ENCODE assay signal across 1 cellular context in the genomic region with DNA sequence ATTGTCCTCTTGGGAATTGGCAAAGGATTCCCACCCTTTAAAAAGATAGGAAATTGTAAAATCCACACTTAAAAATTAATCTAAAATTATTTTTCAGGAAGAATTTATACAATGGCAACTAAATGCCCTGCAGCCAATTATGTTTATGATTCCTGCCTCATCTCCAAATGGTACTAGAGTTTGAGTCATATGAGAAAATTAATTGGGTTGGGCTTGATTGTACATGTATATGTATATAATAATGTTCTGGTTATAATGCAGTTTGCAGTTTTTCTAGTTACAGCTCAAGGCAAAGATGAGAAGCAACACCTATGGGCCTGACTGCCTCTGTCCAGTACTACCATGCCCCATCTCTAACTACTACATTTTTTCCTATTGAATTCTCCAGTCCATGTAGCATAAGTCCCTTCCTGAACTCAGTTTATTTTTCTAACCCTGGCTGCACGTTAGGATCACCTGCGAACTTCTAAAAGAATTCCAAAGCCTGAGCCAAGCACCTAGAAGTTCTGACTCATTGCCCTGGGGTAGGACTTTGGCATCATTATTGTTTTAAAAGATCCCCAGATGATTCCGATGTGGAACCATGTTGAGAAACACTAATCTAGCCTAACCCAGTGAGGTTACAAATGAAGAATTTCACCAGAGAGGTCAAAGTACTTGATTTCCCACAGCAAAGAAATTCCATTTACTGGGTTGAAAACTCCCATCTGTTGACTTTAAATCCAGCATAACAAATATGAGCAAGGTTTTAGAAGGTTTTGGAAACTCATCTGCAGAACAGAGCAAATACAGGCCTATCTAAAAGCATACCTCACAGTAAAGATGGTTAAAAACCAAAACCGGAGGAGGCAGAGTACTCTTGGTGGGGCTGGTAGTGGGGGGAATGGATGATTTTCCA.
TF ChIP-seq lines count a peak whose summit lies in the region.

No MANE protein-coding gene starts in this region.

TF ChIP-seq in HepG2, 621 proteins besides CTCF, POLR2A, EP300 and RAD21 (continues in another document):
- TF ChIP-seq, protein P1, sequence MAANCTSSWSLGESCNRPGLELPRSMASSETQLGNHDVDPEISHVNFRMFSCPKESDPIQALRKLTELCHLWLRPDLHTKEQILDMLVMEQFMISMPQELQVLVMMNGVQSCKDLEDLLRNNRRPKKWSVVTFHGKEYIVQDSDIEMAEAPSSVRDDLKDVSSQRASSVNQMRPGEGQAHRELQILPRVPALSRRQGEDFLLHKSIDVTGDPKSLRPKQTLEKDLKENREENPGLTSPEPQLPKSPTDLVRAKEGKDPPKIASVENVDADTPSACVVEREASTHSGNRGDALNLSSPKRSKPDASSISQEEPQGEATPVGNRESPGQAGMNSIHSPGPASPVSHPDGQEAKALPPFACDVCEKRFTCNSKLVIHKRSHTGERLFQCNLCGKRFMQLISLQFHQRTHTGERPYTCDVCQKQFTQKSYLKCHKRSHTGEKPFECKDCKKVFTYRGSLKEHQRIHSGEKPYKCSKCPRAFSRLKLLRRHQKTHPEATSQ (CRISPR knock-in tag; IDR thresholded peaks at IDR 0.05; ENCODE audit: borderline replicate concordance) = peak; percentile 46; the same call in 1 of the 2 replicates
- TF ChIP-seq, protein P2, sequence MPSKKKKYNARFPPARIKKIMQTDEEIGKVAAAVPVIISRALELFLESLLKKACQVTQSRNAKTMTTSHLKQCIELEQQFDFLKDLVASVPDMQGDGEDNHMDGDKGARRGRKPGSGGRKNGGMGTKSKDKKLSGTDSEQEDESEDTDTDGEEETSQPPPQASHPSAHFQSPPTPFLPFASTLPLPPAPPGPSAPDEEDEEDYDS (CRISPR knock-in tag; IDR thresholded peaks at IDR 0.05) = peak; percentile 25; the same call in 1 of the 2 replicates
- TF ChIP-seq HMG20A (CRISPR knock-in tag; IDR thresholded peaks at IDR 0.05; ENCODE audit: borderline replicate concordance) (peak; percentile 75; the same call in 1 of the 2 replicates), NR1H2 (CRISPR knock-in tag; IDR thresholded peaks at IDR 0.05; ENCODE audit: borderline replicate concordance, low read depth) (no peak), PHF5A (CRISPR knock-in tag; IDR thresholded peaks at IDR 0.05; ENCODE audit: low read depth, unreplicated experiment) (no peak), MAFK (conservative IDR thresholded peaks at IDR 0.05 in 1 of 2, IDR thresholded peaks at IDR 0.05 in 1 of 2; ENCODE audit: low read length in 2 of 2) (peak in 1 of 2 experiments; percentile 31; a peak in 1 of 4 replicates), LCORL (IDR thresholded peaks at IDR 0.05) (peak; percentile 83), LCORL (CRISPR knock-in tag; IDR thresholded peaks at IDR 0.05) (peak; percentile 89), KLF6 (CRISPR knock-in tag; IDR thresholded peaks at IDR 0.05) (0 out of 2 replicates have a peak, but pooled peaks have one; percentile 38), SOX6 (IDR thresholded peaks at IDR 0.05) (no peak), SOX6 (CRISPR knock-in tag; IDR thresholded peaks at IDR 0.05) (peak; percentile 94), NR2F6 (IDR thresholded peaks at IDR 0.05) (peak; percentile 91), NR2F6 (CRISPR knock-in tag; IDR thresholded peaks at IDR 0.05) (peak; percentile 75), NCOA2 (CRISPR knock-in tag; IDR thresholded peaks at IDR 0.05) (peak; percentile 85), ZNF816 (CRISPR knock-in tag; IDR thresholded peaks at IDR 0.05; ENCODE audit: borderline replicate concordance) (0 out of 2 replicates have a peak, but pooled peaks have one; percentile 50), HDAC1 (CRISPR knock-in tag; IDR thresholded peaks at IDR 0.05) (peak; percentile 53; the same call in 1 of the 2 replicates), NFIC (IDR thresholded peaks at IDR 0.05; ENCODE audit: low read length) (peak; percentile 73), FOSL1 (CRISPR knock-in tag; IDR thresholded peaks at IDR 0.05; ENCODE audit: borderline replicate concordance) (peak; percentile 64; the same call in 1 of the 2 replicates), ZNF136 (CRISPR knock-in tag; IDR thresholded peaks at IDR 0.05; ENCODE audit: low read depth) (peak; percentile 83; the same call in 1 of the 2 replicates), IKZF1 (IDR thresholded peaks at IDR 0.05) (no peak), GABPA (IDR thresholded peaks at IDR 0.05; ENCODE audit: low read depth, low read length) (no peak), GABPA (CRISPR knock-in tag; IDR thresholded peaks at IDR 0.05; ENCODE audit: low read depth) (peak; percentile 21; the same call in 1 of the 2 replicates), FOXA1 (IDR thresholded peaks at IDR 0.05) (no peak), FOXA1 (CRISPR knock-in tag; IDR thresholded peaks at IDR 0.05) (peak; percentile 26; the same call in 1 of the 2 replicates), NR2C2 (CRISPR knock-in tag; IDR thresholded peaks at IDR 0.05; ENCODE audit: borderline replicate concordance) (peak; percentile 58), ZMYM3 (CRISPR knock-in tag; IDR thresholded peaks at IDR 0.05) (peak; percentile 71), FOXK2 (IDR thresholded peaks at IDR 0.05) (peak; percentile 49; the same call in 1 of the 2 replicates), KDM4B (CRISPR knock-in tag; IDR thresholded peaks at IDR 0.05) (0 out of 2 replicates have a peak, but pooled peaks have one; percentile 13), ZEB1 (IDR thresholded peaks at IDR 0.05; ENCODE audit: insufficient replicate concordance, low read depth) (peak; percentile 79), PHF8 (CRISPR knock-in tag; IDR thresholded peaks at IDR 0.05) (no peak), ZBTB20 (CRISPR knock-in tag; IDR thresholded peaks at IDR 0.05; ENCODE audit: borderline replicate concordance, low read depth) (0 out of 2 replicates have a peak, but pooled peaks have one; percentile 57), ZNF761 (CRISPR knock-in tag; conservative IDR thresholded peaks at IDR 0.05) (no peak), ETV5 (CRISPR knock-in tag; IDR thresholded peaks at IDR 0.05; ENCODE audit: borderline replicate concordance) (peak; percentile 31; the same call in 1 of the 2 replicates), RFX3 (CRISPR knock-in tag; IDR thresholded peaks at IDR 0.05) (no peak), ZNF530 (CRISPR knock-in tag; IDR thresholded peaks at IDR 0.05; ENCODE audit: low read depth) (no peak), NR2F2 (IDR thresholded peaks at IDR 0.05; ENCODE audit: borderline replicate concordance, low read depth) (peak; percentile 83), ZNF484 (CRISPR knock-in tag; IDR thresholded peaks at IDR 0.05; ENCODE audit: borderline replicate concordance, low read depth) (no peak), MIXL1 (CRISPR knock-in tag; IDR thresholded peaks at IDR 0.05) (peak; percentile 74), MIER3 (CRISPR knock-in tag; IDR thresholded peaks at IDR 0.05; ENCODE audit: borderline replicate concordance) (peak; percentile 33; the same call in 1 of the 2 replicates), POLR2AphosphoS5 (IDR thresholded peaks at IDR 0.05; ENCODE audit: low read depth, low read length) (peak; percentile 9; the same call in 1 of the 2 replicates), BHLHE40 (IDR thresholded peaks at IDR 0.05; ENCODE audit: low read length) (peak; percentile 67)
- TF ChIP-seq, protein P3, sequence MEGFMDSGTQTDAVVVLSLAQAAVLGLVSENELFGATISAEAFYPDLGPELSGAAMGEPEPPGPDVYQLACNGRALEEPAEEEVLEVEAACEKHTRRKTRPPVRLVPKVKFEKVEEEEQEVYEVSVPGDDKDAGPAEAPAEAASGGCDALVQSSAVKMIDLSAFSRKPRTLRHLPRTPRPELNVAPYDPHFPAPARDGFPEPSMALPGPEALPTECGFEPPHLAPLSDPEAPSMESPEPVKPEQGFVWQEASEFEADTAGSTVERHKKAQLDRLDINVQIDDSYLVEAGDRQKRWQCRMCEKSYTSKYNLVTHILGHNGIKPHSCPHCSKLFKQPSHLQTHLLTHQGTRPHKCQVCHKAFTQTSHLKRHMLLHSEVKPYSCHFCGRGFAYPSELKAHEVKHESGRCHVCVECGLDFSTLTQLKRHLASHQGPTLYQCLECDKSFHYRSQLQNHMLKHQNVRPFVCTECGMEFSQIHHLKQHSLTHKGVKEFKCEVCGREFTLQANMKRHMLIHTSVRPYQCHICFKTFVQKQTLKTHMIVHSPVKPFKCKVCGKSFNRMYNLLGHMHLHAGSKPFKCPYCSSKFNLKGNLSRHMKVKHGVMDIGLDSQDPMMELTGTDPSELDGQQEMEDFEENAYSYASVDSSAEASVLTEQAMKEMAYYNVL (CRISPR knock-in tag; IDR thresholded peaks at IDR 0.05; ENCODE audit: borderline replicate concordance) = peak; percentile 42; the same call in 1 of the 2 replicates
- TF ChIP-seq, protein P4, sequence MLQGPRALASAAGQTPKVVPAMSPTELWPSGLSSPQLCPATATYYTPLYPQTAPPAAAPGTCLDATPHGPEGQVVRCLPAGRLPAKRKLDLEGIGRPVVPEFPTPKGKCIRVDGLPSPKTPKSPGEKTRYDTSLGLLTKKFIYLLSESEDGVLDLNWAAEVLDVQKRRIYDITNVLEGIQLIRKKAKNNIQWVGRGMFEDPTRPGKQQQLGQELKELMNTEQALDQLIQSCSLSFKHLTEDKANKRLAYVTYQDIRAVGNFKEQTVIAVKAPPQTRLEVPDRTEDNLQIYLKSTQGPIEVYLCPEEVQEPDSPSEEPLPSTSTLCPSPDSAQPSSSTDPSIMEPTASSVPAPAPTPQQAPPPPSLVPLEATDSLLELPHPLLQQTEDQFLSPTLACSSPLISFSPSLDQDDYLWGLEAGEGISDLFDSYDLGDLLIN (CRISPR knock-in tag; IDR thresholded peaks at IDR 0.05; ENCODE audit: borderline replicate concordance) = no peak
- TF ChIP-seq, protein P5, sequence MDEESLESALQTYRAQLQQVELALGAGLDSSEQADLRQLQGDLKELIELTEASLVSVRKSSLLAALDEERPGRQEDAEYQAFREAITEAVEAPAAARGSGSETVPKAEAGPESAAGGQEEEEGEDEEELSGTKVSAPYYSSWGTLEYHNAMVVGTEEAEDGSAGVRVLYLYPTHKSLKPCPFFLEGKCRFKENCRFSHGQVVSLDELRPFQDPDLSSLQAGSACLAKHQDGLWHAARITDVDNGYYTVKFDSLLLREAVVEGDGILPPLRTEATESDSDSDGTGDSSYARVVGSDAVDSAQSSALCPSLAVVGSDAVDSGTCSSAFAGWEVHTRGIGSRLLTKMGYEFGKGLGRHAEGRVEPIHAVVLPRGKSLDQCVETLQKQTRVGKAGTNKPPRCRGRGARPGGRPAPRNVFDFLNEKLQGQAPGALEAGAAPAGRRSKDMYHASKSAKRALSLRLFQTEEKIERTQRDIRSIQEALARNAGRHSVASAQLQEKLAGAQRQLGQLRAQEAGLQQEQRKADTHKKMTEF (CRISPR knock-in tag; IDR thresholded peaks at IDR 0.05) = peak; percentile 73
- TF ChIP-seq, protein P6, sequence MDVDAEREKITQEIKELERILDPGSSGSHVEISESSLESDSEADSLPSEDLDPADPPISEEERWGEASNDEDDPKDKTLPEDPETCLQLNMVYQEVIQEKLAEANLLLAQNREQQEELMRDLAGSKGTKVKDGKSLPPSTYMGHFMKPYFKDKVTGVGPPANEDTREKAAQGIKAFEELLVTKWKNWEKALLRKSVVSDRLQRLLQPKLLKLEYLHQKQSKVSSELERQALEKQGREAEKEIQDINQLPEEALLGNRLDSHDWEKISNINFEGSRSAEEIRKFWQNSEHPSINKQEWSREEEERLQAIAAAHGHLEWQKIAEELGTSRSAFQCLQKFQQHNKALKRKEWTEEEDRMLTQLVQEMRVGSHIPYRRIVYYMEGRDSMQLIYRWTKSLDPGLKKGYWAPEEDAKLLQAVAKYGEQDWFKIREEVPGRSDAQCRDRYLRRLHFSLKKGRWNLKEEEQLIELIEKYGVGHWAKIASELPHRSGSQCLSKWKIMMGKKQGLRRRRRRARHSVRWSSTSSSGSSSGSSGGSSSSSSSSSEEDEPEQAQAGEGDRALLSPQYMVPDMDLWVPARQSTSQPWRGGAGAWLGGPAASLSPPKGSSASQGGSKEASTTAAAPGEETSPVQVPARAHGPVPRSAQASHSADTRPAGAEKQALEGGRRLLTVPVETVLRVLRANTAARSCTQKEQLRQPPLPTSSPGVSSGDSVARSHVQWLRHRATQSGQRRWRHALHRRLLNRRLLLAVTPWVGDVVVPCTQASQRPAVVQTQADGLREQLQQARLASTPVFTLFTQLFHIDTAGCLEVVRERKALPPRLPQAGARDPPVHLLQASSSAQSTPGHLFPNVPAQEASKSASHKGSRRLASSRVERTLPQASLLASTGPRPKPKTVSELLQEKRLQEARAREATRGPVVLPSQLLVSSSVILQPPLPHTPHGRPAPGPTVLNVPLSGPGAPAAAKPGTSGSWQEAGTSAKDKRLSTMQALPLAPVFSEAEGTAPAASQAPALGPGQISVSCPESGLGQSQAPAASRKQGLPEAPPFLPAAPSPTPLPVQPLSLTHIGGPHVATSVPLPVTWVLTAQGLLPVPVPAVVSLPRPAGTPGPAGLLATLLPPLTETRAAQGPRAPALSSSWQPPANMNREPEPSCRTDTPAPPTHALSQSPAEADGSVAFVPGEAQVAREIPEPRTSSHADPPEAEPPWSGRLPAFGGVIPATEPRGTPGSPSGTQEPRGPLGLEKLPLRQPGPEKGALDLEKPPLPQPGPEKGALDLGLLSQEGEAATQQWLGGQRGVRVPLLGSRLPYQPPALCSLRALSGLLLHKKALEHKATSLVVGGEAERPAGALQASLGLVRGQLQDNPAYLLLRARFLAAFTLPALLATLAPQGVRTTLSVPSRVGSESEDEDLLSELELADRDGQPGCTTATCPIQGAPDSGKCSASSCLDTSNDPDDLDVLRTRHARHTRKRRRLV (CRISPR knock-in tag; IDR thresholded peaks at IDR 0.05) = no peak
- TF ChIP-seq, protein P7, sequence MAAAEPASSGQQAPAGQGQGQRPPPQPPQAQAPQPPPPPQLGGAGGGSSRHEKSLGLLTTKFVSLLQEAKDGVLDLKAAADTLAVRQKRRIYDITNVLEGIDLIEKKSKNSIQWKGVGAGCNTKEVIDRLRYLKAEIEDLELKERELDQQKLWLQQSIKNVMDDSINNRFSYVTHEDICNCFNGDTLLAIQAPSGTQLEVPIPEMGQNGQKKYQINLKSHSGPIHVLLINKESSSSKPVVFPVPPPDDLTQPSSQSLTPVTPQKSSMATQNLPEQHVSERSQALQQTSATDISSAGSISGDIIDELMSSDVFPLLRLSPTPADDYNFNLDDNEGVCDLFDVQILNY (CRISPR knock-in tag; conservative IDR thresholded peaks at IDR 0.05) = no peak
- TF ChIP-seq, protein P8, sequence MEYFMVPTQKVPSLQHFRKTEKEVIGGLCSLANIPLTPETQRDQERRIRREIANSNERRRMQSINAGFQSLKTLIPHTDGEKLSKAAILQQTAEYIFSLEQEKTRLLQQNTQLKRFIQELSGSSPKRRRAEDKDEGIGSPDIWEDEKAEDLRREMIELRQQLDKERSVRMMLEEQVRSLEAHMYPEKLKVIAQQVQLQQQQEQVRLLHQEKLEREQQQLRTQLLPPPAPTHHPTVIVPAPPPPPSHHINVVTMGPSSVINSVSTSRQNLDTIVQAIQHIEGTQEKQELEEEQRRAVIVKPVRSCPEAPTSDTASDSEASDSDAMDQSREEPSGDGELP (IDR thresholded peaks at IDR 0.05; ENCODE audit: borderline replicate concordance, low read depth) = peak; percentile 90
- TF ChIP-seq, protein P9, sequence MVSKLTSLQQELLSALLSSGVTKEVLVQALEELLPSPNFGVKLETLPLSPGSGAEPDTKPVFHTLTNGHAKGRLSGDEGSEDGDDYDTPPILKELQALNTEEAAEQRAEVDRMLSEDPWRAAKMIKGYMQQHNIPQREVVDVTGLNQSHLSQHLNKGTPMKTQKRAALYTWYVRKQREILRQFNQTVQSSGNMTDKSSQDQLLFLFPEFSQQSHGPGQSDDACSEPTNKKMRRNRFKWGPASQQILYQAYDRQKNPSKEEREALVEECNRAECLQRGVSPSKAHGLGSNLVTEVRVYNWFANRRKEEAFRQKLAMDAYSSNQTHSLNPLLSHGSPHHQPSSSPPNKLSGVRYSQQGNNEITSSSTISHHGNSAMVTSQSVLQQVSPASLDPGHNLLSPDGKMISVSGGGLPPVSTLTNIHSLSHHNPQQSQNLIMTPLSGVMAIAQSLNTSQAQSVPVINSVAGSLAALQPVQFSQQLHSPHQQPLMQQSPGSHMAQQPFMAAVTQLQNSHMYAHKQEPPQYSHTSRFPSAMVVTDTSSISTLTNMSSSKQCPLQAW (CRISPR knock-in tag; IDR thresholded peaks at IDR 0.05) = 0 out of 2 replicates have a peak, but pooled peaks have one; percentile 38
